Comparison of ENCODE assay signal across 10 cellular contexts in genomic region chr13:40993119-40993518, GRCh38. TPM values are rescaled to one million over a fixed set of nuclear protein-coding genes. Genes with fewer than 3 reads are reported as not detected.
DNase-seq lines count a peak whose midpoint lies in the region; ATAC-seq and TF ChIP-seq lines count a peak whose summit lies in the region.
"Had no signal": no experiment of that assay in that cellular context is flagged by ENCODE, and none has a peak within 500 bp of the region (broad histone marks: within the 10 kb centered on the region; RNA-seq: fewer than 3 reads in every experiment).

No MANE protein-coding gene starts in this region.

- TF ChIP-seq EP300 in esophagus muscularis mucosa (IDR thresholded peaks at IDR 0.05), result no peak

- ATAC-seq in sciatic nerve, result peak; percentile 53

- intact Hi-C loops in sciatic nerve (cut with DNase I), result no loop called here
- intact Hi-C loops in esophagus muscularis mucosa (cut with DNase I), result no loop called here

- H3K36me3 Mint-ChIP-seq in HFFc6 (ENCODE audit: low read depth), result no peaks in the 10 kb centered on the region; the same call in 1 of the 2 replicates

- H3K4me1 Mint-ChIP-seq in HFFc6 (ENCODE audit: low read depth), result peaks cover 7% of the 10 kb centered on the region

- no peaks in the 10 kb centered on the region for H3K9me3 Mint-ChIP-seq in HFFc6
- H3K9me3 Mint-ChIP-seq: brain had no signal

- no peak for TF ChIP-seq CTCF in HFFc6 (IDR thresholded peaks at IDR 0.05)
- TF ChIP-seq CTCF in esophagus muscularis mucosa (IDR thresholded peaks at IDR 0.05), result no peak

- peak overlapping the region; percentile 67 for H3K27ac ChIP-seq in duodenal mucosa (ENCODE audit: low read depth, low read length)
- no peak overlapping the region for H3K27ac ChIP-seq in esophagus muscularis mucosa (replicated peaks in 1 of 4)
- H3K27ac ChIP-seq: ovary had no signal

- H3K9ac ChIP-seq in duodenal mucosa (ENCODE audit: low read depth in 1 of 2, low read length in 2 of 2), result peak overlapping the region; percentile 22 to 40

- H3K4me3 Mint-ChIP-seq in HFFc6, result no peak overlapping the region
- H3K4me3 Mint-ChIP-seq: brain had no signal

- H3K27ac Mint-ChIP-seq in HFFc6, result 0 out of 2 replicates have a peak overlapping the region, but pooled peaks have one; percentile 30

- H3K27me3 ChIP-seq in duodenal mucosa (ENCODE audit: control insufficient read depth in 1 of 2, insufficient read depth in 2 of 2, low read length in 2 of 2) (no peaks in the 10 kb centered on the region), esophagus muscularis mucosa (no peaks in the 10 kb centered on the region)
- H3K27me3 ChIP-seq: ovary had no signal

- 94% methylated on average over 10 of the region's 10 CpGs for WGBS in esophagus muscularis mucosa

- H3K9me3 ChIP-seq in duodenal mucosa (ENCODE audit: control insufficient read depth in 1 of 2, low read length in 2 of 2), result no peaks in the 10 kb centered on the region
- H3K9me3 ChIP-seq in esophagus muscularis mucosa, result no peaks in the 10 kb centered on the region
- H3K9me3 ChIP-seq: ovary had no signal

- H3K27me3 Mint-ChIP-seq in HFFc6 (ENCODE audit: insufficient read depth), result no peaks in the 10 kb centered on the region; the same call in 1 of the 2 replicates
- H3K27me3 Mint-ChIP-seq: brain had no signal

- H3K4me3 ChIP-seq in duodenal mucosa (ENCODE audit: low read depth in 1 of 2, low read length in 2 of 2), result peak overlapping the region in 1 of 2 donors; percentile 31
- H3K4me3 ChIP-seq in esophagus muscularis mucosa, result no peak overlapping the region
- H3K4me3 ChIP-seq: ovary had no signal

- H3K36me3 ChIP-seq in duodenal mucosa (ENCODE audit: control insufficient read depth in 1 of 2, insufficient read depth in 2 of 2, low read length in 2 of 2) (peaks cover 0 to 7% of the 10 kb centered on the region in 2 donors), esophagus muscularis mucosa (peaks cover 0 to 10% (median 3%) of the 10 kb centered on the region in 4 donors)
- H3K36me3 ChIP-seq: ovary had no signal

- H3K4me1 ChIP-seq in duodenal mucosa (ENCODE audit: control insufficient read depth in 1 of 2, insufficient read depth in 2 of 2, low read length in 2 of 2) (peaks cover 46 to 49% of the 10 kb centered on the region in 2 donors), esophagus muscularis mucosa (peaks cover 13 to 30% (median 28%) of the 10 kb centered on the region in 4 donors)

- TF ChIP-seq POLR2A in esophagus muscularis mucosa (IDR thresholded peaks at IDR 0.05; ENCODE audit: low read depth), result no peak

- DNase-seq in HFFc6 (no peak), NCI-H510A treated with DMSO at 0.1 percent for 48 hours (lab: John Stamatoyannopoulos, UW) (peak; percentile 19), sciatic nerve (ENCODE audit: low spot score) (no peak), glomerular visceral epithelial cell (ENCODE audit: extremely low spot score) (no peak), esophagus muscularis mucosa (ENCODE audit: extremely low spot score) (no peak), SW480 (ENCODE audit: low spot score) (no peak), NOMO-1 (lab: John Stamatoyannopoulos, UW; ENCODE audit: unreplicated experiment in 2 of 2) (no peak)
- DNase-seq: ovary had no signal

RNA-seq across cellular contexts. Expression of gene ELF1, which starts 26.0 kb away (rescaled TPM):
- 10 to 100 TPM; 25.5 to 37.7 (median 33.4) TPM for total RNA-seq in HFFc6 (2021; fragmentation: NEBNext Ultra II Directional; extraction: Animal tissue kit (Norgen Biotek cat#: 25700))
- 61.7 TPM for total RNA-seq in sciatic nerve
- total RNA-seq in esophagus muscularis mucosa, result 10 to 100 TPM; 66.9 to 96.2 (median 72.1) TPM
